13 cellular contexts compared by ENCODE assay signal in the genomic region with DNA sequence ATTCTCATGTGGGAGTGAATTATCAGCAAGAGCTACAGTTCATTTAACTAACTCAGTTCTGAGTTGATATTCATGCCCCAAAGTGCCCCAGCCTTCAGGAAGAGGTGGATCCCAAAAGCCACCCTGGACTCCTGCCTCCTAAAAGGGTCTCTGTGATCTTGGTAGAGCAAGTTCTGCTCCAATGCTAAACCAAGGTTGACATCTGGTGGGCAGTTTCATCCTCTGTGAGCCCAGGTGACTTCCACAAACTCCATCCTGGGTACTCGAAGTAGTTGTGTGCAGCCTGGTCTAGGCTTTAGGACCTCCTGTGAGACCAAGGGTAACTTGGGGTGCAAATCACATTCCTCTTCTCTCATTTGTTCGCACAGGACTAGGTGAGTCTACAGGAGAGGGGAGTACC.
A peak's percentile ranks its signal among the peaks of the same experiment; 100 is the strongest.
DNase-seq lines count a peak whose midpoint lies in the region; ATAC-seq and TF ChIP-seq lines count a peak whose summit lies in the region.
"Had no signal": no experiment of that assay in that cellular context is flagged by ENCODE, and none has a peak within 500 bp of the region (broad histone marks: within the 10 kb centered on the region; RNA-seq: fewer than 3 reads in every experiment).

No MANE protein-coding gene starts in this region.

- H4K91ac ChIP-seq in trophoblast cell (ENCODE audit: low read depth, low read length): no peak overlapping the region

- no peak overlapping the region for H2BK12ac ChIP-seq in trophoblast cell (ENCODE audit: low read length)

- H2BK120ac ChIP-seq in trophoblast cell (ENCODE audit: insufficient read depth, low read length, poor library complexity): no peak overlapping the region

- no peaks in the 10 kb centered on the region for H4K20me1 ChIP-seq in DND-41 (ENCODE audit: insufficient read depth, low read length)
- no peaks in the 10 kb centered on the region for H4K20me1 ChIP-seq in neural progenitor cell (ENCODE audit: low read depth)

- peaks cover 35% of the 10 kb centered on the region for H3K4me1 ChIP-seq in DND-41 (ENCODE audit: insufficient read depth, low read length)
- H3K4me1 ChIP-seq in neural progenitor cell: no peaks in the 10 kb centered on the region
- no peaks in the 10 kb centered on the region for H3K4me1 ChIP-seq in trophoblast cell (ENCODE audit: control insufficient read depth in 1 of 2, insufficient read depth in 2 of 2, low read length in 2 of 2)
- H3K4me1 ChIP-seq: parathyroid adenoma, Peyer's patch had no signal

- no peak overlapping the region for H3K23ac ChIP-seq in trophoblast cell (ENCODE audit: low read length)

- no peaks in the 10 kb centered on the region for H3K27me3 Mint-ChIP-seq in neural progenitor cell (ENCODE audit: insufficient read depth, low read depth)
- H3K27me3 Mint-ChIP-seq: activated naive CD4-positive, alpha-beta T cell treated with anti-CD3 and anti-CD28 coated beads, Interleukin-2, amount 10 ng/mL, durations not matched to agents 7 days and 5 days; brain had no signal

- no CpG with 5 or more reads among the region's 2 CpGs for WGBS in trophoblast cell (ENCODE audit: extremely low coverage, insufficient coverage, insufficient read length)

- no peaks in the 10 kb centered on the region for H3F3A ChIP-seq in neural progenitor cell (ENCODE audit: low read depth)

- no peak overlapping the region for H3K4me3 ChIP-seq in DND-41 (ENCODE audit: low read depth in 1 of 2, low read length in 2 of 2)
- H3K4me3 ChIP-seq in choroid plexus epithelial cell (ENCODE audit: low read depth, low read length): no peak overlapping the region
- no peak overlapping the region for H3K4me3 ChIP-seq in neural progenitor cell
- no peak overlapping the region for H3K4me3 ChIP-seq in trophoblast cell (ENCODE audit: low read depth, low read length)
- H3K4me3 ChIP-seq: Peyer's patch had no signal

- no peak overlapping the region for H4K12ac ChIP-seq in trophoblast cell (ENCODE audit: low read depth, low read length)

- no peak overlapping the region for H3K9ac ChIP-seq in DND-41 (ENCODE audit: low read depth, low read length)
- no peak overlapping the region for H3K9ac ChIP-seq in neural progenitor cell
- no peak overlapping the region for H3K9ac ChIP-seq in trophoblast cell (ENCODE audit: low read length)
- H3K9ac ChIP-seq: parathyroid adenoma had no signal

- no peaks in the 10 kb centered on the region for H3K9me3 Mint-ChIP-seq in neural progenitor cell

- H3K18ac ChIP-seq in trophoblast cell (ENCODE audit: low read length): no peak overlapping the region

- H2BK5ac ChIP-seq in trophoblast cell (ENCODE audit: low read depth, low read length, poor library complexity): no peak overlapping the region

- H3K36me3 ChIP-seq in DND-41 (ENCODE audit: insufficient read depth, low read length) (no peaks in the 10 kb centered on the region), neural progenitor cell (no peaks in the 10 kb centered on the region), trophoblast cell (ENCODE audit: control insufficient read depth in 1 of 2, insufficient read depth in 2 of 2, low read length in 2 of 2) (no peaks in the 10 kb centered on the region)
- H3K36me3 ChIP-seq: Peyer's patch had no signal

- TF ChIP-seq CTCF in DND-41 (IDR thresholded peaks at IDR 0.05; ENCODE audit: borderline replicate concordance, extremely low read depth, low read length, poor library complexity, severe bottlenecking): peak; percentile 55
- peak; percentile 5 for TF ChIP-seq CTCF in choroid plexus epithelial cell (conservative IDR thresholded peaks at IDR 0.05; ENCODE audit: low read depth, low read length)
- TF ChIP-seq CTCF in neural progenitor cell (IDR thresholded peaks at IDR 0.05): peak; percentile 15

- no peak overlapping the region for H4K8ac ChIP-seq in trophoblast cell (ENCODE audit: low read depth, low read length)

- H2AK5ac ChIP-seq in trophoblast cell (ENCODE audit: low read length): no peak overlapping the region

- H3K4me3 Mint-ChIP-seq in neural progenitor cell: no peak overlapping the region
- H3K4me3 Mint-ChIP-seq: activated naive CD4-positive, alpha-beta T cell treated with anti-CD3 and anti-CD28 coated beads, Interleukin-2, amount 10 ng/mL, durations not matched to agents 7 days and 5 days; brain had no signal

- H3K27ac ChIP-seq in DND-41 (ENCODE audit: low read length) (peak overlapping the region; percentile 51; the same call in 1 of the 2 replicates), neural progenitor cell (no peak overlapping the region), trophoblast cell (ENCODE audit: low read depth, low read length) (no peak overlapping the region)
- H3K27ac ChIP-seq: parathyroid adenoma, Peyer's patch had no signal

- H3K79me2 ChIP-seq in DND-41 (ENCODE audit: insufficient read depth, low read length) (no peaks in the 10 kb centered on the region), neural progenitor cell (ENCODE audit: low read depth) (no peaks in the 10 kb centered on the region), trophoblast cell (ENCODE audit: control insufficient read depth, insufficient read depth, low read length, poor library complexity) (no peaks in the 10 kb centered on the region)
- H3K79me2 ChIP-seq: parathyroid adenoma had no signal

- H3K36me3 Mint-ChIP-seq in neural progenitor cell: no peaks in the 10 kb centered on the region
- H3K36me3 Mint-ChIP-seq: activated naive CD4-positive, alpha-beta T cell treated with anti-CD3 and anti-CD28 coated beads, Interleukin-2, amount 10 ng/mL, durations not matched to agents 7 days and 5 days; brain had no signal

- no peaks in the 10 kb centered on the region for H3K79me1 ChIP-seq in trophoblast cell (ENCODE audit: low read length)

- H3K4me1 Mint-ChIP-seq in neural progenitor cell: no peaks in the 10 kb centered on the region
- H3K4me1 Mint-ChIP-seq: activated naive CD4-positive, alpha-beta T cell treated with anti-CD3 and anti-CD28 coated beads, Interleukin-2, amount 10 ng/mL, durations not matched to agents 7 days and 5 days had no signal

- no peak overlapping the region for H3K4ac ChIP-seq in trophoblast cell (ENCODE audit: low read depth, low read length)

- H3K27me3 ChIP-seq in DND-41 (ENCODE audit: insufficient read depth, low read length, poor library complexity) (no peaks in the 10 kb centered on the region), neural progenitor cell (no peaks in the 10 kb centered on the region), trophoblast cell (ENCODE audit: insufficient read depth, low read length) (no peaks in the 10 kb centered on the region)
- H3K27me3 ChIP-seq: Peyer's patch had no signal

- no peak overlapping the region for H3K27ac Mint-ChIP-seq in neural progenitor cell
- H3K27ac Mint-ChIP-seq: activated naive CD4-positive, alpha-beta T cell treated with anti-CD3 and anti-CD28 coated beads, Interleukin-2, amount 10 ng/mL, durations not matched to agents 7 days and 5 days; brain had no signal

- ATAC-seq in DND-41 (ENCODE audit: insufficient read depth, low read depth): peak; percentile 36; the same call in 1 of the 3 replicates
- ATAC-seq in HG03439 (IDR thresholded peaks at IDR 0.05; ENCODE audit: unreplicated experiment): no peak

- no peak overlapping the region for H3K4me2 ChIP-seq in DND-41 (ENCODE audit: insufficient read depth, low read length)
- no peak overlapping the region for H3K4me2 ChIP-seq in neural progenitor cell
- H3K4me2 ChIP-seq in trophoblast cell (ENCODE audit: low read length): no peak overlapping the region

- no peaks in the 10 kb centered on the region for H3K9me3 ChIP-seq in DND-41 (ENCODE audit: insufficient read depth, low read length, severe bottlenecking)
- no peaks in the 10 kb centered on the region for H3K9me3 ChIP-seq in neural progenitor cell (ENCODE audit: low read depth)
- H3K9me3 ChIP-seq in trophoblast cell (ENCODE audit: insufficient read depth, low read depth, low read length): no peaks in the 10 kb centered on the region
- H3K9me3 ChIP-seq: Peyer's patch had no signal

- H2AFZ ChIP-seq in DND-41 (ENCODE audit: low read depth, low read length) (peak overlapping the region; percentile 48), neural progenitor cell (replicated peaks) (no peak overlapping the region), trophoblast cell (ENCODE audit: insufficient read depth, low read length, poor library complexity) (no peak overlapping the region)
- H2AFZ ChIP-seq: parathyroid adenoma had no signal

- DNase-seq in DND-41 (peak; percentile 16), NCI-H2081 (lab: John Stamatoyannopoulos, UW) (peak; percentile 42 to 75), choroid plexus epithelial cell (ENCODE audit: low read depth) (no peak), neural progenitor cell (ENCODE audit: low spot score) (peak; percentile 7), trophoblast cell (no peak), NCI-H2029 treated with DMSO at 0.1 percent for 48 hours (lab: John Stamatoyannopoulos, UW) (no peak), GDM1 (lab: John Stamatoyannopoulos, UW) (no peak)
- DNase-seq: activated naive CD4-positive, alpha-beta T cell treated with anti-CD3 and anti-CD28 coated beads, Interleukin-2, amount 10 ng/mL, durations not matched to agents 7 days and 5 days; NCI-H446; Peyer's patch had no signal

- H3K14ac ChIP-seq in trophoblast cell (ENCODE audit: low read length): no peak overlapping the region

Comparison
In these comparisons a context has a peak if more than half of its experiments do, and no peak if none do; other contexts are left out.
1. DNase-seq: peak in DND-41 (single experiment), NCI-H2081 (2 of 2) and neural progenitor cell (single experiment); none in choroid plexus epithelial cell (single experiment), trophoblast cell (0 of 2), NCI-H2029 treated with DMSO at 0.1 percent for 48 hours (single experiment) and GDM1 (single experiment).
2. CTCF ChIP-seq: peak in every context shown above with its lines; median percentile 55 in DND-41; 15 in neural progenitor cell; 5 in choroid plexus epithelial cell.